8 cellular contexts compared by ENCODE assay signal in the genomic region with DNA sequence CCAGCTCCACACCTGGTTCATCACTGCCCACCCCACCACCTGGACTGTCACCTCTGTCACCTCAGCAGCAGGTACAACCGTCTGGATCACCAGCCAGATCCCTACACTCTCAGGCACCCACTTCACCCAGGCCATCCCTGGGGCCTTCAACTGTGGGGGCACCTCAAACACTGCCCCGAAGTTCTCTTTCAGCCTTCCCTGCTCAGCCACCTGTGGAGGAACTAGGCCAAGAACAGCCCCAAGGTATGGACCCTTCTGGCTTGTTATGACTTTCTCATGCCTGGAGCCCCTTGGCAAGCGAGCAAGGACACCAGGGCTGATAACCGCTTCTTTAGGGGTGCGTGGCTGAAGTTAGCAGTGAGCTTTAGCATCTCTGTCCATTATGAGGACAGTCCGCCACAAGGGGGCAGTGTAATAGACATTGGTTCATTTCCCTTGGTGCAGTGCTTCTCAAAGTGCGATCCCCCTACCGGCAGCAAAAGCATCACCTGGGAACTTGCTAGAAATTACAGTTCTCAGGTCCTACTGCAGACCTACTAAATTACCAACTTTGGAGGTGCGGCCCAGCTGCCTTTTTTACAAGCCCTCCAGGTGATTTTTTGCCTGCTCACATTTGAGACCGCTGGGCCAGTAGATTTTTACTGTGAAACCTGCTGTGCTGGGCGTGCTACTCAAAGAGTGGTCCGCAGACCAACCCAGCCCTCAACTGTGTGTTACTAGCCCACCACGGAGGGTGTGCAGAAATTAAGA. TPM values are rescaled to one million over a fixed set of nuclear protein-coding genes. Genes with fewer than 3 reads are reported as not detected.
DNase-seq lines count a peak whose midpoint lies in the region; ATAC-seq and TF ChIP-seq lines count a peak whose summit lies in the region.

No MANE protein-coding gene starts in this region.

- no peaks in the 10 kb centered on the region for H3K9me3 ChIP-seq in adrenal gland (replicated peaks in 1 of 3)
- no peaks in the 10 kb centered on the region for H3K9me3 ChIP-seq in left ventricle myocardium inferior (replicated peaks)

- peaks cover 2 to 4% (median 4%) of the 10 kb centered on the region in 3 donors for H3K4me1 Mint-ChIP-seq in T-cell

- no peaks in the 10 kb centered on the region for H3K36me3 Mint-ChIP-seq in T-cell

- CTCF ChIA-PET in T-cell (lab: Charles Lee): interaction anchor here (0.5 to 1.4 kb wide), 14 partner anchors 13 to 1224 kb away, joined by 3 to 6 read pairs (median 3); no protein-coding TSS in a partner anchor

- no peak for TF ChIP-seq POLR2A in adrenal gland (IDR thresholded peaks at IDR 0.05)

- H3K36me3 ChIP-seq in adrenal gland (replicated peaks in 1 of 2) (no peaks in the 10 kb centered on the region), left ventricle myocardium inferior (no peaks in the 10 kb centered on the region)

- H3K9me3 Mint-ChIP-seq in T-cell: no peaks in the 10 kb centered on the region

- H3K27ac Mint-ChIP-seq in T-cell: no peak overlapping the region

- TF ChIP-seq CTCF in adrenal gland (IDR thresholded peaks at IDR 0.05) (peak; percentile 89 to 94 (median 94)), left ventricle myocardium inferior (IDR thresholded peaks at IDR 0.05; ENCODE audit: borderline replicate concordance) (peak; percentile 95), retinal pigment epithelial cell (conservative IDR thresholded peaks at IDR 0.05; ENCODE audit: low read depth, low read length) (peak; percentile 97)

- WGBS in adrenal gland, 4 donors: 34 to 42% (median 35%) methylated on average over 12 to 13 of the region's 13 CpGs

- H3K4me1 ChIP-seq in adrenal gland (replicated peaks in 1 of 2) (peaks cover 0 to 7% of the 10 kb centered on the region in 2 donors), left ventricle myocardium inferior (peaks cover 4% of the 10 kb centered on the region)

- DNase-seq in DMS53 (lab: John Stamatoyannopoulos, UW): peak; percentile 90
- peak; percentile 83 for DNase-seq in HCEC 1CT
- DNase-seq in NCI-H187 treated with DMSO at 0.1 percent for 48 hours (lab: John Stamatoyannopoulos, UW): peak; percentile 15
- peak; percentile 75 to 97 (median 89) for DNase-seq in T-cell
- peak; percentile 85 to 97 (median 90) for DNase-seq in adrenal gland
- DNase-seq in left ventricle myocardium inferior: peak; percentile 77
- DNase-seq in retinal pigment epithelial cell (ENCODE audit: low read depth): peak; percentile 70

- H3K27me3 ChIP-seq in adrenal gland (no peaks in the 10 kb centered on the region), left ventricle myocardium inferior (ENCODE audit: low read depth) (peaks cover 51% of the 10 kb centered on the region)

- H3K4me3 ChIP-seq in adrenal gland (no peak overlapping the region), left ventricle myocardium inferior (no peak overlapping the region), retinal pigment epithelial cell (ENCODE audit: low read length) (no peak overlapping the region)

- no peak overlapping the region for H3K4me3 Mint-ChIP-seq in T-cell

- H3K27ac ChIP-seq in adrenal gland (no peak overlapping the region), left ventricle myocardium inferior (replicated peaks) (no peak overlapping the region)

- POLR2A ChIA-PET in T-cell (lab: Charles Lee): interaction anchor here in 1 of 2 donors (0.5 kb wide), 1 partner anchor 561 kb away, joined by 3 read pairs; no protein-coding TSS in a partner anchor

- intact Hi-C loops in adrenal gland (cut with DNase I): loop anchor here in 1 of 2 donors (5.0 kb wide), 1 partner anchor 55 kb away; no protein-coding TSS in a partner anchor
- intact Hi-C loops in left ventricle myocardium inferior (cut with micrococcal nuclease): loop anchor here (10.0 kb wide), 1 partner anchor 52 kb away; no protein-coding TSS in a partner anchor

- H3K27me3 Mint-ChIP-seq in T-cell: peaks cover 9 to 20% of the 10 kb centered on the region in 2 donors

- ATAC-seq in T-cell (replicated peaks in 1 of 4) (peak; percentile 97 to 99 (median 98)), HG03378 (IDR thresholded peaks at IDR 0.05; ENCODE audit: unreplicated experiment) (no peak)

RNA-seq across cellular contexts. Expression of a gene that starts 32.5 kb away (rescaled TPM):
- total RNA-seq in T-cell (under 1 TPM in 2 of 5 donors, not detected in 3; 0.20 to 0.22 TPM), adrenal gland (under 1 TPM in 3 of 8 donors, not detected in 5; 0.11 to 0.28 (median 0.28) TPM), left ventricle myocardium inferior (not detected)
- 1 to 10 TPM in 1 of 3 donors, under 1 TPM in 1, not detected in 1; 0.30 to 1.6 TPM for polyA plus RNA-seq in adrenal gland

RNA-seq across cellular contexts. Expression of a gene that starts 34.3 kb away (rescaled TPM):
- under 1 TPM in 1 of 5 donors, not detected in 4; 0.09 TPM for total RNA-seq in T-cell
- not detected for total RNA-seq in adrenal gland
- under 1 TPM in 1 of 3 donors, not detected in 2; 0.04 TPM for polyA plus RNA-seq in adrenal gland
- total RNA-seq in left ventricle myocardium inferior: not detected

Comparison
In these comparisons a context has a peak if more than half of its experiments do, and no peak if none do; other contexts are left out.
1. DNase-seq: peak in every context shown above with its lines; median percentile 90 in DMS53; 90 in adrenal gland; 89 in T-cell; 83 in HCEC 1CT; 77 in left ventricle myocardium inferior; 70 in retinal pigment epithelial cell; 15 in NCI-H187 treated with DMSO at 0.1 percent for 48 hours.